Comparison of ENCODE assay signal across 8 cellular contexts in genomic region chr2:27033253-27033852, GRCh38. TPM values are rescaled to one million over a fixed set of nuclear protein-coding genes. Genes with fewer than 3 reads are reported as not detected.
DNase-seq lines count a peak whose midpoint lies in the region; ATAC-seq and TF ChIP-seq lines count a peak whose summit lies in the region.

No MANE protein-coding gene starts in this region.

- TSS peak; percentile 50 for BruUV-seq in Calu3 (replicated peaks; lab: Mats Ljungman, UMichigan)

- no peaks in the 10 kb centered on the region for H3K27me3 ChIP-seq in HUES64 (ENCODE audit: insufficient read depth, low read length)
- no peaks in the 10 kb centered on the region for H3K27me3 ChIP-seq in muscle layer of duodenum (ENCODE audit: low read depth, low read length)

- peak overlapping the region; percentile 85 for H3K9ac ChIP-seq in HUES64 (ENCODE audit: low read depth, low read length)

- no peak for ATAC-seq in GM19324 (IDR thresholded peaks at IDR 0.05; ENCODE audit: low FRiP score, unreplicated experiment)
- ATAC-seq in GM21360 (IDR thresholded peaks at IDR 0.05; ENCODE audit: unreplicated experiment), result no peak

- H3K27ac ChIP-seq in HUES64 (ENCODE audit: low read depth, low read length) (no peak overlapping the region), caudate nucleus (ENCODE audit: low read depth, low read length) (peak overlapping the region; percentile 20), muscle layer of duodenum (ENCODE audit: low read length) (peak overlapping the region; percentile 82)

- peaks cover 53% of the 10 kb centered on the region for H3K36me3 Mint-ChIP-seq in Calu3 (ENCODE audit: insufficient read depth, unreplicated experiment)

- H3K27me3 Mint-ChIP-seq in Calu3 (ENCODE audit: unreplicated experiment), result no peaks in the 10 kb centered on the region

- H3K9me3 Mint-ChIP-seq in Calu3 (ENCODE audit: low read depth, unreplicated experiment), result no peaks in the 10 kb centered on the region

- no peaks in the 10 kb centered on the region for H3K4me1 ChIP-seq in HUES64 (ENCODE audit: insufficient read depth, low read length)
- H3K4me1 ChIP-seq in muscle layer of duodenum (ENCODE audit: control insufficient read depth in 1 of 2, insufficient read depth in 2 of 2, low read length in 2 of 2), result peaks cover 8 to 16% of the 10 kb centered on the region in 2 donors

- WGBS in HUES64, result 25% methylated on average over 11 of the region's 11 CpGs

- H3K4me1 Mint-ChIP-seq in Calu3 (ENCODE audit: low read depth, unreplicated experiment), result peaks cover 24% of the 10 kb centered on the region

- CTCF ChIA-PET in Calu3 (lab: Charles Lee), result interaction anchor here (0.9 to 1.1 kb wide), 4 partner anchors 17 to 71 kb away, joined by 3 to 6 read pairs (median 4); no protein-coding TSS in a partner anchor

- no peak for DNase-seq in Calu3
- DNase-seq in caudate nucleus (lab: John Stamatoyannopoulos, UW), result no peak
- no peak for DNase-seq in middle frontal gyrus (ENCODE audit: extremely low spot score, low spot score)
- DNase-seq in GOT3 (lab: John Stamatoyannopoulos, UW), result no peak

- H3K9me3 ChIP-seq in HUES64 (ENCODE audit: insufficient read depth, low read depth, low read length) (no peaks in the 10 kb centered on the region), muscle layer of duodenum (ENCODE audit: control insufficient read depth in 1 of 2, low read length in 2 of 2) (no peaks in the 10 kb centered on the region)

- H3K27ac Mint-ChIP-seq in Calu3 (ENCODE audit: unreplicated experiment), result peak overlapping the region; percentile 61

- H3K4me3 ChIP-seq in HUES64 (ENCODE audit: low read length) (peak overlapping the region; percentile 91), muscle layer of duodenum (ENCODE audit: low read depth in 1 of 2, low read length in 2 of 2) (peak overlapping the region; percentile 84 to 86)

- H3K4me3 Mint-ChIP-seq in Calu3 (ENCODE audit: low read depth, unreplicated experiment), result peak overlapping the region; percentile 94

- intact Hi-C loops in Calu3 (cut with micrococcal nuclease; ENCODE audit: unreplicated experiment), result loop anchor here (2.0 kb wide), 1 partner anchor 17 kb away; the partner anchor contains the start of gene AGBL5

- H3K36me3 ChIP-seq in HUES64 (ENCODE audit: insufficient read depth, low read length) (peaks cover 37% of the 10 kb centered on the region), muscle layer of duodenum (ENCODE audit: control insufficient read depth in 1 of 2, insufficient read depth in 2 of 2, low read length in 2 of 2) (peaks cover 34 to 35% of the 10 kb centered on the region in 2 donors)

- TF ChIP-seq CTCF in Calu3 (IDR thresholded peaks at IDR 0.05; ENCODE audit: unreplicated experiment), result no peak

RNA-seq across cellular contexts. Expression of gene TMEM214, which starts 0.6 kb away (rescaled TPM):
- total RNA-seq in Calu3 (2022), result 75.9 and 79.6 TPM in 2 replicates
- polyA plus RNA-seq in HUES64 (2013, experiment 1 of 2), result 31.8 TPM
- 38.0 TPM for polyA plus RNA-seq in HUES64 (2013, experiment 2 of 2)

RNA-seq across cellular contexts. Expression of gene AGBL5, which starts 18.1 kb away (rescaled TPM):
- total RNA-seq in Calu3 (2022), result 20.2 and 25.2 TPM in 2 replicates
- polyA plus RNA-seq in HUES64 (2013, experiment 1 of 2), result 35.8 TPM
- 52.5 TPM for polyA plus RNA-seq in HUES64 (2013, experiment 2 of 2)

RNA-seq across cellular contexts. Expression of gene OST4, which starts 38.1 kb away (rescaled TPM):
- total RNA-seq in Calu3 (2022), result 163 and 172 TPM in 2 replicates
- 170 TPM for polyA plus RNA-seq in HUES64 (2013, experiment 1 of 2)
- polyA plus RNA-seq in HUES64 (2013, experiment 2 of 2), result 183 TPM

RNA-seq across cellular contexts. Expression of gene EMILIN1, which starts 45.1 kb away (rescaled TPM):
- 0.12 and 0.19 TPM in 2 replicates for total RNA-seq in Calu3 (2022)
- polyA plus RNA-seq in HUES64 (2013, experiment 1 of 2), result 5.9 TPM
- polyA plus RNA-seq in HUES64 (2013, experiment 2 of 2), result 8.4 TPM

RNA-seq across cellular contexts. Expression of gene KHK, which starts 53.2 kb away (rescaled TPM):
- total RNA-seq in Calu3 (2022), result 2.0 and 4.2 TPM in 2 replicates
- 4.0 TPM for polyA plus RNA-seq in HUES64 (2013, experiment 1 of 2)
- 3.6 TPM for polyA plus RNA-seq in HUES64 (2013, experiment 2 of 2)
